8 cellular contexts compared by ENCODE assay signal in genomic region chr13:85798999-85799646, GRCh38. TPM values are rescaled to one million over a fixed set of nuclear protein-coding genes. Genes with fewer than 3 reads are reported as not detected.
DNase-seq lines count a peak whose midpoint lies in the region; ATAC-seq, FAIRE-seq and TF ChIP-seq lines count a peak whose summit lies in the region.

TSS of gene SLITRK6 (minus strand) at chr13:85799419. CDS start at chr13:85796508, 2,911 bp downstream.

- no peaks in the 10 kb centered on the region for H3K4me1 ChIP-seq in prostate gland (replicated peaks)

- H3K27ac ChIP-seq in prostate gland: no peak within 1 kb of the TSS

- 7% methylated on average over 5 of the region's 5 CpGs for WGBS in prostate gland

- H3K36me3 ChIP-seq in prostate gland: no peaks in the 10 kb centered on the region

- peak; percentile 54 for DNase-seq in HCEC 1CT
- DNase-seq in NCI-H69 (lab: John Stamatoyannopoulos, UW): peak; percentile 75
- DNase-seq in prostate gland (ENCODE audit: low spot score): peak; percentile 74
- DNase-seq in NCI-H345 treated with DMSO at 0.1 percent for 48 hours (lab: John Stamatoyannopoulos, UW; ENCODE audit: unreplicated experiment): no peak
- no peak for DNase-seq in GM03348 (ENCODE audit: low spot score)
- DNase-seq in activated CD4-positive, CD25-positive, alpha-beta regulatory T cell treated with anti-CD3 and anti-CD28 coated beads, Interleukin-2, amount 50 U/mL, for 72 hours: no peak

- H3K9me3 ChIP-seq in prostate gland: no peaks in the 10 kb centered on the region

- H3K4me3 ChIP-seq in prostate gland: peak within 1 kb of the TSS; percentile 18 to 20

- ATAC-seq in GM19324 (IDR thresholded peaks at IDR 0.05; ENCODE audit: low FRiP score, unreplicated experiment): no peak

- no peak for TF ChIP-seq POLR2A in prostate gland (IDR thresholded peaks at IDR 0.05)

- FAIRE-seq in endometrium (lab: Jason Lieb, UNC): peak; percentile 61

- intact Hi-C loops in prostate gland (cut with DNase I): loop anchor here (10.0 kb wide), 1 partner anchor 274 kb away; no protein-coding TSS in a partner anchor

- H3K27me3 ChIP-seq in prostate gland (replicated peaks; ENCODE audit: insufficient read depth): no peaks in the 10 kb centered on the region

- peak in 2 of 4 experiments; percentile 20 to 41 for TF ChIP-seq CTCF in prostate gland (IDR thresholded peaks at IDR 0.05)

RNA-seq across cellular contexts. Expression of gene SLITRK6, which starts in this region (rescaled TPM):
- 1 to 10 TPM; 2.6 to 7.6 TPM for total RNA-seq in prostate gland

Comparison
In these comparisons a context has a peak if more than half of its experiments do, and no peak if none do; other contexts are left out.
1. DNase-seq: peak in HCEC 1CT (single experiment), NCI-H69 (single experiment) and prostate gland (single experiment); none in NCI-H345 treated with DMSO at 0.1 percent for 48 hours (single experiment), GM03348 (single experiment) and activated CD4-positive, CD25-positive, alpha-beta regulatory T cell treated with anti-CD3 and anti-CD28 coated beads, Interleukin-2, amount 50 U/mL, for 72 hours (single experiment).